8 cellular contexts compared by ENCODE assay signal in genomic region chr1:58785424-58786058, GRCh38. TPM values are rescaled to one million over a fixed set of nuclear protein-coding genes. Genes with fewer than 3 reads are reported as not detected.
DNase-seq lines count a peak whose midpoint lies in the region; TF ChIP-seq lines count a peak whose summit lies in the region.

No MANE protein-coding gene starts in this region.

- peaks cover 0 to 8% (median 0%) of the 10 kb centered on the region in 4 donors for H3K36me3 ChIP-seq in sigmoid colon

- in situ Hi-C loops in KBM-7 (cut with MboI; ENCODE audit: low pct_unique_long_range_greater_than_20kb, low sequenced_read_pairs): no loop called here

- H3K4me1 ChIP-seq in sigmoid colon: peaks cover 0 to 17% (median 16%) of the 10 kb centered on the region in 4 donors

- H3K27ac ChIP-seq in sigmoid colon: peak overlapping the region; percentile 97 to 100 (median 98)

- H3K9me3 ChIP-seq in sigmoid colon: no peaks in the 10 kb centered on the region

- no peaks in the 10 kb centered on the region for H3K27me3 ChIP-seq in sigmoid colon

- H3K4me3 ChIP-seq in AG04449 (ENCODE audit: low read depth, low read length): peak overlapping the region; percentile 73
- H3K4me3 ChIP-seq in iPS-11a (ENCODE audit: low read depth, low read length): peak overlapping the region; percentile 62
- H3K4me3 ChIP-seq in sigmoid colon: peak overlapping the region; percentile 77 to 87 (median 80)

- TF ChIP-seq CTCF in AG04449 (IDR thresholded peaks at IDR 0.05; ENCODE audit: insufficient read depth, low read length, missing control alignments) (no peak), sigmoid colon (IDR thresholded peaks at IDR 0.05) (no peak)

- WGBS in sigmoid colon, 2 donors: 2 to 3% methylated on average over 14 of the region's 14 CpGs

- POLR2A ChIA-PET in AG04449 (lab: Yijun Ruan, JAX): interaction anchor here (1.0 to 2.3 kb wide), 2 partner anchors 244 to 366 kb away, joined by 4 to 14 read pairs; no protein-coding TSS in a partner anchor

- TF ChIP-seq POLR2A in sigmoid colon (IDR thresholded peaks at IDR 0.05): no peak

- no peak for DNase-seq in AG04449 (ENCODE audit: low read depth, low spot score)
- peak; percentile 88 for DNase-seq in HT-29 (ENCODE audit: low spot score)
- peak; percentile 71 for DNase-seq in RKO (ENCODE audit: low spot score)
- DNase-seq in amniotic epithelial cell (ENCODE audit: low read depth): peak; percentile 76
- peak; percentile 87 for DNase-seq in sigmoid colon
- no peak for DNase-seq in KBM-7
- DNase-seq in amniotic stem cell (lab: John Stamatoyannopoulos, UW): no peak

- CTCF ChIA-PET in AG04449 (lab: Yijun Ruan, JAX): interaction anchor here (0.6 to 2.1 kb wide), 17 partner anchors 10 to 974 kb away, joined by 3 to 15 read pairs (median 4); no protein-coding TSS in a partner anchor

- TF ChIP-seq EP300 in sigmoid colon (IDR thresholded peaks at IDR 0.05): no peak

- intact Hi-C loops in sigmoid colon (cut with DNase I): loop anchor here (1.0 to 5.0 kb wide), 8 partner anchors 30 to 972 kb away; no protein-coding TSS in a partner anchor

RNA-seq across cellular contexts. Expression of gene JUN, which starts 1.7 kb away (rescaled TPM):
- total RNA-seq in HT-29 (2014; rRNA removed; shearing (Covaris generic)): 531 and 547 TPM in 2 replicates
- total RNA-seq in sigmoid colon: 100 to 1,000 TPM in 3 of 4 donors, 10 to 100 TPM in 1; 52.4 to 233 (median 202) TPM
- 100 to 1,000 TPM in 2 of 3 donors, 10 to 100 TPM in 1; 42.8 to 132 (median 112) TPM for polyA plus RNA-seq in sigmoid colon

Comparison
In these comparisons a context has a peak if more than half of its experiments do, and no peak if none do; other contexts are left out.
1. DNase-seq: peak in HT-29 (single experiment), RKO (single experiment), amniotic epithelial cell (single experiment) and sigmoid colon (single experiment); none in AG04449 (single experiment), KBM-7 (single experiment) and amniotic stem cell (single experiment).
2. Peak in every context shown above with its lines, with median percentiles within 50 percentile points of each other: H3K4me3 ChIP-seq.